Comparison of ENCODE assay signal across 18 cellular contexts in genomic region chr2:95730813-95731212, GRCh38.
"Had no signal": no experiment of that assay in that cellular context is flagged by ENCODE, and none has a peak within 500 bp of the region (broad histone marks: within the 10 kb centered on the region; RNA-seq: fewer than 3 reads in every experiment).

No MANE protein-coding gene starts in this region.

- H3K4me3 ChIP-seq: esophagus squamous epithelium, left ventricle myocardium inferior, psoas muscle, right lobe of liver, spleen, suprapubic skin, upper lobe of left lung had no signal

- H3K36me3 Mint-ChIP-seq: activated naive CD8-positive, alpha-beta T cell treated with anti-CD3 and anti-CD28 coated beads for 36 hours; memory B cell had no signal

- H3K27ac Mint-ChIP-seq: activated naive CD8-positive, alpha-beta T cell treated with anti-CD3 and anti-CD28 coated beads for 36 hours; memory B cell; nephron progenitor cell; T-helper 1 cell treated with Interleukin-12 subunit alpha and Interleukin-12 subunit beta and Interleukin-4 antibody, amounts not matched to agents 30 μg/mL and 1 μg/mL, for 36 hours had no signal

- ATAC-seq: activated T-cell treated with anti-CD3 and anti-CD28 coated beads, Interleukin-2, amount 50 U/mL, for 4 hours; psoas muscle; right lobe of liver; stimulated activated naive CD8-positive, alpha-beta T cell treated with anti-CD3 and anti-CD28 coated beads, Interleukin-15, Interleukin-2, amounts not matched to agents 100 U/mL and 50 U/mL, for 24 hours had no signal

- H3K4me1 Mint-ChIP-seq: memory B cell had no signal

- H3K9me3 Mint-ChIP-seq: activated naive CD8-positive, alpha-beta T cell treated with anti-CD3 and anti-CD28 coated beads for 36 hours; activated T-cell treated with anti-CD3 and anti-CD28 coated beads, Interleukin-2, amount 50 U/mL, for 4 hours; memory B cell; T-helper 1 cell treated with Interleukin-12 subunit alpha and Interleukin-12 subunit beta and Interleukin-4 antibody, amounts not matched to agents 30 μg/mL and 1 μg/mL, for 36 hours had no signal

- H3K27ac ChIP-seq: brain microvascular endothelial cell, esophagus squamous epithelium, left ventricle myocardium inferior, psoas muscle, right lobe of liver, spleen, suprapubic skin, upper lobe of left lung had no signal

- H3K4me3 Mint-ChIP-seq: activated naive CD8-positive, alpha-beta T cell treated with anti-CD3 and anti-CD28 coated beads for 36 hours; activated T-cell treated with anti-CD3 and anti-CD28 coated beads, Interleukin-2, amount 50 U/mL, for 4 hours; memory B cell; nephron progenitor cell; T-helper 1 cell treated with Interleukin-12 subunit alpha and Interleukin-12 subunit beta and Interleukin-4 antibody, amounts not matched to agents 30 μg/mL and 1 μg/mL, for 36 hours had no signal

- DNase-seq: activated gamma-delta T cell treated with Interleukin-2 at 50 U/mL for 16 hours; activated naive CD8-positive, alpha-beta T cell treated with anti-CD3 and anti-CD28 coated beads for 36 hours; activated T-cell treated with anti-CD3 and anti-CD28 coated beads, Interleukin-2, amount 50 U/mL, for 4 hours; brain microvascular endothelial cell; esophagus squamous epithelium; foreskin melanocyte; head of caudate nucleus; left ventricle myocardium inferior; nephron progenitor cell; psoas muscle; right lobe of liver; spleen; stimulated activated CD4-positive, alpha-beta T cell treated with anti-CD3 and anti-CD28 coated beads, Interleukin-2, amount 100 ng/mL, for 24 hours; stimulated activated naive CD8-positive, alpha-beta T cell treated with anti-CD3 and anti-CD28 coated beads, Interleukin-15, Interleukin-2, amounts not matched to agents 100 U/mL and 50 U/mL, for 24 hours; upper lobe of left lung had no signal
